ENCODE assay signal across 9 cellular contexts in genomic region chr14:38210587-38211257, GRCh38. TPM values are rescaled to one million over a fixed set of nuclear protein-coding genes. Genes with fewer than 3 reads are reported as not detected.
DNase-seq lines count a peak whose midpoint lies in the region; ATAC-seq lines count a peak whose summit lies in the region.
"Had no signal": no experiment of that assay in that cellular context is flagged by ENCODE, and none has a peak within 500 bp of the region (broad histone marks: within the 10 kb centered on the region; RNA-seq: fewer than 3 reads in every experiment).

No MANE protein-coding gene starts in this region.

- H4K91ac ChIP-seq in trophoblast cell (ENCODE audit: low read depth, low read length), result no peak overlapping the region

- no peak overlapping the region for H2AFZ ChIP-seq in trophoblast cell (ENCODE audit: insufficient read depth, low read length, poor library complexity)

- no peaks in the 10 kb centered on the region for H3K79me1 ChIP-seq in trophoblast cell (ENCODE audit: low read length)

- H3K23ac ChIP-seq in trophoblast cell (ENCODE audit: low read length), result no peak overlapping the region

- WGBS in trophoblast cell (ENCODE audit: extremely low coverage, insufficient coverage, insufficient read length), result no CpG with 5 or more reads among the region's 33 CpGs

- H2BK5ac ChIP-seq in trophoblast cell (ENCODE audit: low read depth, low read length, poor library complexity), result no peak overlapping the region

- peaks cover 54% of the 10 kb centered on the region for H3K27me3 Mint-ChIP-seq in activated T-helper 17 cell treated with anti-CD3 and anti-CD28 coated beads, Interleukin-2, amount 50 U/mL, for 72 hours

- H3K27ac Mint-ChIP-seq in activated T-helper 17 cell treated with anti-CD3 and anti-CD28 coated beads, Interleukin-2, amount 50 U/mL, for 72 hours, result no peak overlapping the region

- H3K18ac ChIP-seq in trophoblast cell (ENCODE audit: low read length), result no peak overlapping the region

- no peak overlapping the region for H3K9ac ChIP-seq in trophoblast cell (ENCODE audit: low read length)

- peak; percentile 6 for ATAC-seq in activated T-helper 17 cell treated with anti-CD3 and anti-CD28 coated beads, Interleukin-2, amount 50 U/mL, for 72 hours (replicated peaks)
- ATAC-seq in left cardiac atrium (peak in 1 of 2 donors; percentile 57), GM19395 (IDR thresholded peaks at IDR 0.05; ENCODE audit: unreplicated experiment) (no peak)

- DNase-seq in AG20443 (ENCODE audit: low spot score) (peak; percentile 79), left cardiac atrium (peak; percentile 44), trophoblast cell (no peak), NCI-H1436 (lab: John Stamatoyannopoulos, UW) (no peak), cerebellar cortex (ENCODE audit: low spot score) (no peak)
- DNase-seq in stimulated activated CD4-positive, alpha-beta T cell treated with anti-CD3 and anti-CD28 coated beads, Interleukin-4, amount 100 ng/mL, for 24 hours, result no peak
- DNase-seq: MV-4-11 had no signal

- H3K4me1 Mint-ChIP-seq in activated T-helper 17 cell treated with anti-CD3 and anti-CD28 coated beads, Interleukin-2, amount 50 U/mL, for 72 hours, result peaks cover 6% of the 10 kb centered on the region

- no peak overlapping the region for H3K4me3 ChIP-seq in trophoblast cell (ENCODE audit: low read depth, low read length)

- no peaks in the 10 kb centered on the region for H3K36me3 ChIP-seq in trophoblast cell (ENCODE audit: control insufficient read depth in 1 of 2, insufficient read depth in 2 of 2, low read length in 2 of 2)

- H3K36me3 Mint-ChIP-seq in activated T-helper 17 cell treated with anti-CD3 and anti-CD28 coated beads, Interleukin-2, amount 50 U/mL, for 72 hours (ENCODE audit: low read depth), result peaks cover 11% of the 10 kb centered on the region

- no peak overlapping the region for H4K8ac ChIP-seq in trophoblast cell (ENCODE audit: low read depth, low read length)

- H3K27ac ChIP-seq in trophoblast cell (ENCODE audit: low read depth, low read length), result no peak overlapping the region

- no peaks in the 10 kb centered on the region for H3K79me2 ChIP-seq in trophoblast cell (ENCODE audit: control insufficient read depth, insufficient read depth, low read length, poor library complexity)

- intact Hi-C loops in left cardiac atrium (cut with DNase I), result no loop called here

- peaks cover 16% of the 10 kb centered on the region for H3K9me3 ChIP-seq in trophoblast cell (ENCODE audit: insufficient read depth, low read depth, low read length)

- no peak overlapping the region for H2BK120ac ChIP-seq in trophoblast cell (ENCODE audit: insufficient read depth, low read length, poor library complexity)

- H2BK12ac ChIP-seq in trophoblast cell (ENCODE audit: low read length), result no peak overlapping the region

- no peak overlapping the region for H2AK5ac ChIP-seq in trophoblast cell (ENCODE audit: low read length)

- H3K4ac ChIP-seq in trophoblast cell (ENCODE audit: low read depth, low read length), result no peak overlapping the region

- peaks cover 49% of the 10 kb centered on the region for H3K27me3 ChIP-seq in trophoblast cell (ENCODE audit: insufficient read depth, low read length)

- H3K4me1 ChIP-seq in trophoblast cell (ENCODE audit: control insufficient read depth in 1 of 2, insufficient read depth in 2 of 2, low read length in 2 of 2), result peaks cover 9 to 14% of the 10 kb centered on the region in 2 experiments

- H4K12ac ChIP-seq in trophoblast cell (ENCODE audit: low read depth, low read length), result no peak overlapping the region

- peak overlapping the region; percentile 31 for H3K4me3 Mint-ChIP-seq in activated T-helper 17 cell treated with anti-CD3 and anti-CD28 coated beads, Interleukin-2, amount 50 U/mL, for 72 hours

- peaks cover 4% of the 10 kb centered on the region for H3K9me3 Mint-ChIP-seq in activated T-helper 17 cell treated with anti-CD3 and anti-CD28 coated beads, Interleukin-2, amount 50 U/mL, for 72 hours

- peak overlapping the region; percentile 41 for H3K4me2 ChIP-seq in trophoblast cell (ENCODE audit: low read length)

- H3K14ac ChIP-seq in trophoblast cell (ENCODE audit: low read length), result no peak overlapping the region

RNA-seq across cellular contexts. Expression of gene SSTR1, which starts 3.0 kb away (rescaled TPM):
- not detected for total RNA-seq in activated T-helper 17 cell treated with anti-CD3 and anti-CD28 coated beads, Interleukin-2, amount 50 U/mL, for 72 hours
- 1 to 10 TPM; 1.0 to 1.3 TPM for total RNA-seq in left cardiac atrium
- 0.01 TPM in 1 of 2 replicates, not detected in the other for polyA plus RNA-seq in trophoblast cell (2013)

RNA-seq across cellular contexts. Expression of gene CLEC14A, which starts 45.2 kb away (rescaled TPM):
- not detected for total RNA-seq in activated T-helper 17 cell treated with anti-CD3 and anti-CD28 coated beads, Interleukin-2, amount 50 U/mL, for 72 hours
- 10 to 100 TPM; 31.8 to 47.4 TPM for total RNA-seq in left cardiac atrium
- polyA plus RNA-seq in trophoblast cell (2013), result not detected in 2 replicates

Comparison
In these comparisons a context has a peak if more than half of its experiments do, and no peak if none do; other contexts are left out.
1. DNase-seq: peak in AG20443 (single experiment) and left cardiac atrium (single experiment); none in trophoblast cell (0 of 2), NCI-H1436 (single experiment), cerebellar cortex (single experiment) and stimulated activated CD4-positive, alpha-beta T cell treated with anti-CD3 and anti-CD28 coated beads, Interleukin-4, amount 100 ng/mL, for 24 hours (single experiment).
2. RNA of gene CLEC14A, which starts 45.2 kb away (total RNA-seq): 31.8 to 47.4 TPM in left cardiac atrium; not detected in activated T-helper 17 cell treated with anti-CD3 and anti-CD28 coated beads, Interleukin-2, amount 50 U/mL, for 72 hours; every median in the first group is over 10 times any median in the second.